ENCODE assay signal across 8 cellular contexts in genomic region chr13:20231839-20232555, GRCh38. TPM values are rescaled to one million over a fixed set of nuclear protein-coding genes. Genes with fewer than 3 reads are reported as not detected.
A peak's percentile ranks its signal among the peaks of the same experiment; 100 is the strongest.
DNase-seq lines count a peak whose midpoint lies in the region; FAIRE-seq and TF ChIP-seq lines count a peak whose summit lies in the region.

Gene GJB6 (minus strand): TSS chr13:20232319. CDS start chr13:20223480, 8,839 bp downstream.

- H3K27me3 ChIP-seq in BLaER1 treated with 17β-estradiol and CSF1 and Interleukin-3, amounts not matched to agents 10 nM and 100 nM: peaks cover 45 to 63% (median 54%) of the 10 kb centered on the region in 11 experiments
- no peaks in the 10 kb centered on the region for H3K27me3 ChIP-seq in bronchial epithelial cell (ENCODE audit: control insufficient read depth, insufficient read depth, low read length)

- FAIRE-seq in bronchial epithelial cell (lab: Jason Lieb, UNC): no peak

- TF ChIP-seq CTCF in bronchial epithelial cell (IDR thresholded peaks at IDR 0.05; ENCODE audit: insufficient read depth, low read length, severe bottlenecking) (peak; percentile 27), mesothelial cell of epicardium (IDR thresholded peaks at IDR 0.05; ENCODE audit: unreplicated experiment) (no peak)

- peak within 1 kb of the TSS; percentile 77 for H3K4me3 Mint-ChIP-seq in mesothelial cell of epicardium

- H3K4me1 ChIP-seq in BLaER1 treated with 17β-estradiol and CSF1 and Interleukin-3, amounts not matched to agents 10 nM and 100 nM: peaks cover 3 to 10% (median 8%) of the 10 kb centered on the region in 10 experiments; a peak in 12 of 20 replicates

- no peak within 1 kb of the TSS for H3K27ac ChIP-seq in BLaER1 treated with 17β-estradiol and CSF1 and Interleukin-3, amounts not matched to agents 10 nM and 100 nM

- H3K36me3 Mint-ChIP-seq in mesothelial cell of epicardium: peaks cover 2% of the 10 kb centered on the region

- peak within 1 kb of the TSS in 8 of 10 experiments; percentile 8 to 53 (median 28); a peak in 7 of 20 replicates for H3K4me3 ChIP-seq in BLaER1 treated with 17β-estradiol and CSF1 and Interleukin-3, amounts not matched to agents 10 nM and 100 nM
- H3K4me3 ChIP-seq in bronchial epithelial cell (ENCODE audit: low read depth, low read length): peak within 1 kb of the TSS; percentile 62

- H3K9me3 Mint-ChIP-seq in mesothelial cell of epicardium: no peaks in the 10 kb centered on the region

- peaks cover 44% of the 10 kb centered on the region for H3K27me3 Mint-ChIP-seq in mesothelial cell of epicardium (ENCODE audit: low read depth)

- peak within 1 kb of the TSS; percentile 32 to 61 (median 48); a peak in 20 of 22 replicates for H3K4me2 ChIP-seq in BLaER1 treated with 17β-estradiol and CSF1 and Interleukin-3, amounts not matched to agents 10 nM and 100 nM

- peak; percentile 80 for DNase-seq in NCI-H748 (lab: John Stamatoyannopoulos, UW; ENCODE audit: unreplicated experiment)
- DNase-seq in bronchial epithelial cell (ENCODE audit: low read depth): peak; percentile 13
- peak in 1 of 2 experiments; percentile 48 for DNase-seq in mesothelial cell of epicardium (ENCODE audit: low spot score in 2 of 2, unreplicated experiment in 2 of 2)
- DNase-seq in ureter (ENCODE audit: low spot score): no peak
- DNase-seq in SIG-M5 treated with dmso at 0.1 percent for 504 hours (lab: John Stamatoyannopoulos, UW; ENCODE audit: unreplicated experiment): no peak
- DNase-seq in pons (ENCODE audit: low spot score): no peak
- DNase-seq in AML-193 (lab: John Stamatoyannopoulos, UW): no peak

- peaks cover 0 to 7% (median 0%) of the 10 kb centered on the region in 11 experiments; a peak in 1 of 22 replicates for H4K20me1 ChIP-seq in BLaER1 treated with 17β-estradiol and CSF1 and Interleukin-3, amounts not matched to agents 10 nM and 100 nM

- peaks cover 28% of the 10 kb centered on the region for H3K4me1 Mint-ChIP-seq in mesothelial cell of epicardium

- peak within 1 kb of the TSS; percentile 83 for H3K27ac Mint-ChIP-seq in mesothelial cell of epicardium

- H3K36me3 ChIP-seq in BLaER1 treated with 17β-estradiol and CSF1 and Interleukin-3, amounts not matched to agents 10 nM and 100 nM: no peaks in the 10 kb centered on the region
- peaks cover 7% of the 10 kb centered on the region for H3K36me3 ChIP-seq in bronchial epithelial cell (ENCODE audit: control insufficient read depth, insufficient read depth, low read length)

- no peak within 1 kb of the TSS for H3K9ac ChIP-seq in BLaER1 treated with 17β-estradiol and CSF1 and Interleukin-3, amounts not matched to agents 10 nM and 100 nM

- H3K9me3 ChIP-seq in BLaER1 treated with 17β-estradiol and CSF1 and Interleukin-3, amounts not matched to agents 10 nM and 100 nM (replicated peaks in 1 of 11): peaks cover 7 to 23% (median 13%) of the 10 kb centered on the region in 11 experiments; a peak in 19 of 22 replicates

RNA-seq across cellular contexts. Expression of gene GJB6, which starts in this region (rescaled TPM):
- 32.6 and 99.9 TPM in 2 replicates for total RNA-seq in bronchial epithelial cell
- total RNA-seq in mesothelial cell of epicardium: 28.6 to 35.4 TPM (median 32.7 TPM) in 3 replicates
- total RNA-seq in ureter: 17.3 TPM

Comparison
In these comparisons a context has a peak if more than half of its experiments do, and no peak if none do; other contexts are left out.
1. DNase-seq: peak in NCI-H748 (single experiment) and bronchial epithelial cell (single experiment); none in ureter (single experiment), SIG-M5 treated with dmso at 0.1 percent for 504 hours (single experiment), pons (single experiment) and AML-193 (0 of 2).